Comparison of ENCODE assay signal across 16 cellular contexts in the genomic region with DNA sequence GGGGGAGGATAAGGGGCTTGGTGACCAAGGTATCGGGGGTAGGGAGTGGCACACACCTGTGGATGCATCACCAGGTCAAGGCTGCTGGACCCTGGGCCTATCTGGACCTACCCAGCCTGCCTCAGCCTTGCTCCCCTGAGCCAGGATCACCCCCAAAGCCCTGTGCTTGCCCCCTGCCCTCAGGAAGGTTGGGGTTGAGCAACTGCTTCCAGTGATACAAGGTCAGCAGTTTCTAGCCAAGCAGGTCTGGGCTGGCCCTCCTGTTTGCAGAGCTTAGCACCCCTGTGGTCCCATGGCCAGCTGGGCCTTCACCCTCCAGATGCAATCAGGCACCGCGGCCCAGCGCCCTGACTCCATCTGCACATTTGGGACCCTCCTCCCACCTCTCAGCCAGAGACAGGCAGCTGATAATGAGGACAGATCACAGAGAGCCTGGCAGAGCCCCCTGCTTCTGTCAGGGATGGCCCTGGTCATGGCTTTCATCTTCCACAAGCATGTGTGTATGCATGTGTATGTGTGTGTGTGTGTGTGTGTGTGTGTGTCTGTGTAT.
"Had no signal": no experiment of that assay in that cellular context is flagged by ENCODE, and none has a peak within 500 bp of the region (broad histone marks: within the 10 kb centered on the region; RNA-seq: fewer than 3 reads in every experiment).

No MANE protein-coding gene starts in this region.

- H3K4me1 ChIP-seq: left lung, right lobe of liver, tibial nerve had no signal

- DNase-seq: activated CD4-positive, alpha-beta memory T cell treated with anti-CD3 and anti-CD28 coated beads for 36 hours; activated CD4-positive, alpha-beta T cell treated with anti-CD3 and anti-CD28 coated beads for 48 hours; activated effector memory CD4-positive, alpha-beta T cell treated with anti-CD3 and anti-CD28 coated beads, Interleukin-2, amount 50 U/mL, for 16 hours; effector CD4-positive, alpha-beta T cell; foreskin fibroblast; left lung; naive B cell; right lobe of liver; stimulated activated CD4-positive, alpha-beta T cell treated with anti-CD3 and anti-CD28 coated beads, Interleukin-1b, Interleukin-23, amount 100 ng/mL, for 48 hours; stimulated activated naive CD8-positive, alpha-beta T cell treated with anti-CD3 and anti-CD28 coated beads, Interleukin-15, amount 100 ng/mL, for 72 hours had no signal

- H3K4me3 Mint-ChIP-seq: activated CD4-positive, alpha-beta memory T cell treated with anti-CD3 and anti-CD28 coated beads for 36 hours; activated naive CD4-positive, alpha-beta T cell treated with anti-CD3 and anti-CD28 coated beads, Interleukin-2, amount 50 U/mL, for 24 hours; brain; dendritic cell treated with granulocyte-macrophage colony-stimulating factor and Interleukin-4, amounts not matched to agents 40 ng/mL and 50 ng/mL, for 4 days; naive B cell; stimulated activated naive CD8-positive, alpha-beta T cell treated with anti-CD3 and anti-CD28 coated beads, Interleukin-15, amount 100 ng/mL, for 72 hours had no signal

- H3K4me1 Mint-ChIP-seq: activated naive CD4-positive, alpha-beta T cell treated with anti-CD3 and anti-CD28 coated beads, Interleukin-2, amount 50 U/mL, for 24 hours; stimulated activated naive CD8-positive, alpha-beta T cell treated with anti-CD3 and anti-CD28 coated beads, Interleukin-15, amount 100 ng/mL, for 72 hours had no signal

- ATAC-seq: left lung had no signal

- H3K27me3 ChIP-seq: left lung, right lobe of liver, tibial nerve had no signal

- H3K9me3 ChIP-seq: left lung, right lobe of liver, tibial nerve had no signal

- H3K36me3 Mint-ChIP-seq: activated CD4-positive, alpha-beta memory T cell treated with anti-CD3 and anti-CD28 coated beads for 36 hours; activated naive CD4-positive, alpha-beta T cell treated with anti-CD3 and anti-CD28 coated beads, Interleukin-2, amount 50 U/mL, for 24 hours; brain had no signal

- H3K4me3 ChIP-seq: left lung, lung, right lobe of liver, skin epidermis, tibial nerve had no signal

- H3K36me3 ChIP-seq: left lung, right lobe of liver, tibial nerve had no signal

- H3K9me3 Mint-ChIP-seq: activated CD4-positive, alpha-beta memory T cell treated with anti-CD3 and anti-CD28 coated beads for 36 hours; activated naive CD4-positive, alpha-beta T cell treated with anti-CD3 and anti-CD28 coated beads, Interleukin-2, amount 50 U/mL, for 24 hours had no signal

- H3K27ac ChIP-seq: left lung, right lobe of liver, tibial nerve had no signal
